ENCODE assay signal across 8 cellular contexts in genomic region chr2:109613922-109614714, GRCh38. TPM values are rescaled to one million over a fixed set of nuclear protein-coding genes. Genes with fewer than 3 reads are reported as not detected.
DNase-seq lines count a peak whose midpoint lies in the region; ATAC-seq and TF ChIP-seq lines count a peak whose summit lies in the region.

Gene SEPTIN10, minus strand, starts transcription at chr2:109613966. Its CDS starts 139 bp downstream, at chr2:109613827.
Gene SOWAHC, plus strand, starts transcription at chr2:109614364. Its CDS starts 126 bp downstream, at chr2:109614490.

- no peak within 1 kb of the TSS for H3K9ac ChIP-seq in Karpas-422 (ENCODE audit: low read length)

- POLR2A ChIA-PET in GM10248 (lab: Yijun Ruan, JAX) = interaction anchor here (1.0 kb wide), 1 partner anchor 12 kb away, joined by 4 read pairs; no protein-coding TSS in a partner anchor

- no peak for TF ChIP-seq CTCF in GM10248 (IDR thresholded peaks at IDR 0.05; ENCODE audit: control extremely low read depth, extremely low read depth, low read depth, missing control alignments)

- no peak within 1 kb of the TSS for H3K4me2 ChIP-seq in Karpas-422 (ENCODE audit: low read depth, low read length, poor library complexity, severe bottlenecking)

- H3K27me3 ChIP-seq in Karpas-422 (ENCODE audit: low read length) = no peaks in the 10 kb centered on the region

- H3K4me1 ChIP-seq in Karpas-422 (ENCODE audit: low read length) = no peaks in the 10 kb centered on the region

- CTCF ChIA-PET in GM10248 (lab: Yijun Ruan, JAX) = interaction anchor here (0.7 to 1.4 kb wide), 3 partner anchors 8 to 122 kb away, joined by 3 to 5 read pairs (median 3); no protein-coding TSS in a partner anchor

- peaks cover 8% of the 10 kb centered on the region for H3K4me1 Mint-ChIP-seq in central memory CD8-positive, alpha-beta T cell

- H3K36me3 ChIP-seq in Karpas-422 (ENCODE audit: insufficient read depth, low read length) = no peaks in the 10 kb centered on the region

- no peak within 1 kb of the TSS for H3K27ac ChIP-seq in Karpas-422 (ENCODE audit: low read length)

- peak; percentile 90 for DNase-seq in GM10248 (ENCODE audit: extremely low spot score)
- peak; percentile 77 for DNase-seq in NCI-H2029 treated with DMSO at 0.1 percent for 48 hours (lab: John Stamatoyannopoulos, UW)
- DNase-seq in central memory CD8-positive, alpha-beta T cell (ENCODE audit: low spot score in 2 of 2) = peak; percentile 41 to 48
- DNase-seq in iris pigment epithelial cell (ENCODE audit: low read depth) = peak; percentile 99
- DNase-seq in smooth muscle cell of the brain vasculature (ENCODE audit: low read depth, low spot score) = peak; percentile 97
- DNase-seq in Karpas-422 = no peak

- H3K36me3 Mint-ChIP-seq in central memory CD8-positive, alpha-beta T cell (ENCODE audit: insufficient read depth) = peaks cover 8% of the 10 kb centered on the region

- H3K9me3 Mint-ChIP-seq in central memory CD8-positive, alpha-beta T cell = no peaks in the 10 kb centered on the region

- H3K4me3 Mint-ChIP-seq in central memory CD8-positive, alpha-beta T cell = peak within 1 kb of the TSS; percentile 75

- peaks cover 84% of the 10 kb centered on the region for H3K27me3 Mint-ChIP-seq in central memory CD8-positive, alpha-beta T cell

- H4K20me1 ChIP-seq in Karpas-422 (ENCODE audit: insufficient read depth, low read depth, low read length) = no peaks in the 10 kb centered on the region

- no peak within 1 kb of the TSS for H3K27ac Mint-ChIP-seq in central memory CD8-positive, alpha-beta T cell (ENCODE audit: low read depth)

- peak; percentile 78 for ATAC-seq in HG02678 (IDR thresholded peaks at IDR 0.05; ENCODE audit: unreplicated experiment)
- ATAC-seq in activated CD4-positive, CD25-positive, alpha-beta regulatory T cell treated with anti-CD3 and anti-CD28 coated beads, Interleukin-2, amount 50 U/mL, for 24 hours = peak; percentile 85 to 87
- peak; percentile 74 for ATAC-seq in central memory CD8-positive, alpha-beta T cell (replicated peaks; ENCODE audit: extremely low read depth, poor library complexity, severe bottlenecking)

- no peaks in the 10 kb centered on the region for H3K9me2 ChIP-seq in Karpas-422 (replicated peaks; ENCODE audit: insufficient read depth, low read length)

- no peak within 1 kb of the TSS for H3K4me3 ChIP-seq in Karpas-422 (ENCODE audit: low read length)

- H3K9me3 ChIP-seq in Karpas-422 (ENCODE audit: low read length) = no peaks in the 10 kb centered on the region

- H3K79me2 ChIP-seq in Karpas-422 (ENCODE audit: low read length) = no peaks in the 10 kb centered on the region

- H2AFZ ChIP-seq in Karpas-422 (ENCODE audit: low read length) = no peak within 1 kb of the TSS

RNA-seq across cellular contexts. Expression of gene SEPTIN10, which starts in this region (rescaled TPM):
- not detected in 2 replicates for total RNA-seq in Karpas-422 (2014; rRNA removed; shearing (Covaris generic); ENCODE audit: low replicate concordance)

RNA-seq across cellular contexts. Expression of gene SOWAHC, which starts in this region (rescaled TPM):
- not detected in 2 replicates for total RNA-seq in Karpas-422 (2014; rRNA removed; shearing (Covaris generic); ENCODE audit: low replicate concordance)
